In genomic region chr11:77020751-77021150, GRCh38 we compare ENCODE assay signal across 27 cellular contexts. TPM values are rescaled to one million over a fixed set of nuclear protein-coding genes. Genes with fewer than 3 reads are reported as not detected.
DNase-seq lines count a peak whose midpoint lies in the region; ATAC-seq, FAIRE-seq and TF ChIP-seq lines count a peak whose summit lies in the region.
"Had no signal": no experiment of that assay in that cellular context is flagged by ENCODE, and none has a peak within 500 bp of the region (broad histone marks: within the 10 kb centered on the region; RNA-seq: fewer than 3 reads in every experiment).

No MANE protein-coding gene starts in this region.

- H3K27me3 Mint-ChIP-seq in CD4-positive, alpha-beta T cell: no peaks in the 10 kb centered on the region
- H3K27me3 Mint-ChIP-seq in T-helper 2 cell treated with Interferon-gamma antibody and Interleukin-4, amounts not matched to agents 5 μg/mL and 100 μg/mL, for 36 hours (ENCODE audit: low read depth): no peaks in the 10 kb centered on the region
- H3K27me3 Mint-ChIP-seq: activated CD4-positive, alpha-beta memory T cell treated with anti-CD3 and anti-CD28 coated beads, Interleukin-2, amount 10 ng/mL, durations not matched to agents 7 days and 5 days; activated naive CD8-positive, alpha-beta T cell treated with anti-CD3 and anti-CD28 coated beads, Interleukin-2, amount 10 ng/mL, durations not matched to agents 7 days and 5 days; brain had no signal

- peaks cover 0 to 6% of the 10 kb centered on the region in 2 experiments; a peak in 1 of 5 replicates for H3K4me1 ChIP-seq in K562 (replicated peaks in 1 of 2; ENCODE audit: control insufficient read depth in 2 of 2, insufficient read depth in 2 of 2, low read length in 2 of 2)
- peaks cover 11% of the 10 kb centered on the region for H3K4me1 ChIP-seq in keratinocyte (ENCODE audit: control insufficient read depth, extremely low read depth, insufficient read depth, low read length)
- no peaks in the 10 kb centered on the region for H3K4me1 ChIP-seq in sigmoid colon
- H3K4me1 ChIP-seq: parathyroid adenoma, right lobe of liver, thyroid gland had no signal

- in situ Hi-C loops in K562 (cut with MboI): no loop called here

- dilution Hi-C loops in keratinocyte (cut with MboI; ENCODE audit: extremely low pct_ligation_motif_present, low sequenced_read_pairs): no loop called here

- no peaks in the 10 kb centered on the region for H3K9me3 ChIP-seq in K562 (replicated peaks; ENCODE audit: control insufficient read depth, insufficient read depth, low read depth, low read length)
- no peaks in the 10 kb centered on the region for H3K9me3 ChIP-seq in keratinocyte (ENCODE audit: control insufficient read depth, low read depth, low read length)
- H3K9me3 ChIP-seq in sigmoid colon: no peaks in the 10 kb centered on the region
- no peaks in the 10 kb centered on the region for H3K9me3 ChIP-seq in CD4-positive, alpha-beta T cell (ENCODE audit: control insufficient read depth, low read length)
- H3K9me3 ChIP-seq: right lobe of liver, thyroid gland had no signal

- POLR2A ChIA-PET in K562 (lab: Yijun Ruan, JAX): interaction anchor here (0.7 to 2.5 kb wide), 5 partner anchors 9 to 289 kb away, joined by 3 to 11 read pairs (median 3); partner anchors contain the start of gene B3GNT6
- POLR2A ChIA-PET in CD4-positive, alpha-beta T cell (lab: Charles Lee): no interaction called here

- peaks cover 6% of the 10 kb centered on the region; the same call in 2 of the 3 replicates for H3K36me3 ChIP-seq in K562 (ENCODE audit: control insufficient read depth, insufficient read depth, low read length)
- peaks cover 2 to 4% of the 10 kb centered on the region in 2 experiments for H3K36me3 ChIP-seq in keratinocyte (ENCODE audit: control insufficient read depth in 2 of 2, extremely low read depth in 1 of 2, insufficient read depth in 2 of 2, low read length in 2 of 2)
- peaks cover 0 to 4% (median 0%) of the 10 kb centered on the region in 4 donors for H3K36me3 ChIP-seq in sigmoid colon
- H3K36me3 ChIP-seq: right lobe of liver, thyroid gland had no signal

- H4K20me1 ChIP-seq in K562 (replicated peaks; ENCODE audit: control insufficient read depth, insufficient read depth, low read length) (no peaks in the 10 kb centered on the region), keratinocyte (ENCODE audit: control insufficient read depth, extremely low read depth, insufficient read depth, low read length) (no peaks in the 10 kb centered on the region)

- TF ChIP-seq EP300 in K562 (IDR thresholded peaks at IDR 0.05; ENCODE audit: low read length) (no peak), sigmoid colon (IDR thresholded peaks at IDR 0.05) (no peak)

- WGBS in K562 (ENCODE audit: insufficient coverage, low coverage, missing lambda C conversion rate): 62% methylated on average over 2 of the region's 2 CpGs
- 87 to 92% methylated on average over 2 of the region's 2 CpGs for WGBS in sigmoid colon, 2 donors

- H3K9ac ChIP-seq in K562 (ENCODE audit: insufficient read depth in 1 of 2, low read depth in 2 of 2, low read length in 2 of 2): no peak overlapping the region
- H3K9ac ChIP-seq in keratinocyte (ENCODE audit: control insufficient read depth, extremely low read depth, insufficient read depth, low read length): no peak overlapping the region
- H3K9ac ChIP-seq: KMS-11, parathyroid adenoma had no signal

- no TSS peak for BruUV-seq in K562 (replicated peaks; lab: Mats Ljungman, UMichigan)

- TF ChIP-seq CTCF in C4-2B (conservative IDR thresholded peaks at IDR 0.05) (no peak), K562 (IDR thresholded peaks at IDR 0.05 in 2 of 3, conservative IDR thresholded peaks at IDR 0.05 in 1 of 3; ENCODE audit: insufficient read depth in 2 of 3, low read depth in 1 of 3, low read length in 3 of 3) (no peak), keratinocyte (optimal IDR thresholded peaks at IDR 0.05 in 1 of 3, IDR thresholded peaks at IDR 0.05 in 1 of 3, conservative IDR thresholded peaks at IDR 0.05 in 1 of 3; ENCODE audit: extremely low read depth in 1 of 3, insufficient read depth in 2 of 3, low read length in 3 of 3) (no peak), sigmoid colon (IDR thresholded peaks at IDR 0.05) (no peak)
- no peak for TF ChIP-seq CTCF in CD4-positive, alpha-beta T cell (IDR thresholded peaks at IDR 0.05)

- ATAC-seq in K562: no peak; the same call in 1 of the 3 replicates
- ATAC-seq in CD4-positive, alpha-beta T cell (ENCODE audit: poor library complexity): no peak
- ATAC-seq: stimulated activated naive CD8-positive, alpha-beta T cell treated with anti-CD3 and anti-CD28 coated beads, Interleukin-15, Interleukin-2, amounts not matched to agents 100 U/mL and 50 U/mL, for 24 hours had no signal

- no peak for TF ChIP-seq POLR2A in K562 (conservative IDR thresholded peaks at IDR 0.05)
- no peak for TF ChIP-seq POLR2A in sigmoid colon (IDR thresholded peaks at IDR 0.05)

- H3K36me3 Mint-ChIP-seq in CD4-positive, alpha-beta T cell (ENCODE audit: low read depth): no peaks in the 10 kb centered on the region
- H3K36me3 Mint-ChIP-seq in T-helper 2 cell treated with Interferon-gamma antibody and Interleukin-4, amounts not matched to agents 5 μg/mL and 100 μg/mL, for 36 hours (ENCODE audit: low read depth): peaks cover 20% of the 10 kb centered on the region

- FAIRE-seq in K562 (lab: Jason Lieb, UNC) (no peak), keratinocyte (lab: Jason Lieb, UNC) (peak; percentile 51)
- FAIRE-seq: colon had no signal

- H2AFZ ChIP-seq in K562 (ENCODE audit: low read depth, low read length): no peak overlapping the region
- H2AFZ ChIP-seq in keratinocyte (ENCODE audit: control insufficient read depth, low read length): no peak overlapping the region
- H2AFZ ChIP-seq: parathyroid adenoma had no signal

- H3K79me2 ChIP-seq in K562 (ENCODE audit: control insufficient read depth, insufficient read depth, low read length) (no peaks in the 10 kb centered on the region), keratinocyte (ENCODE audit: control insufficient read depth, insufficient read depth, low read length) (no peaks in the 10 kb centered on the region)
- H3K79me2 ChIP-seq: parathyroid adenoma had no signal

- H3K27ac ChIP-seq in C4-2B: peak overlapping the region; percentile 57; the same call in 1 of the 2 replicates
- peak overlapping the region; percentile 32; the same call in 1 of the 3 replicates for H3K27ac ChIP-seq in K562 (ENCODE audit: extremely low read depth, low read depth, low read length)
- H3K27ac ChIP-seq in keratinocyte (ENCODE audit: control insufficient read depth, insufficient read depth, low read length): no peak overlapping the region
- H3K27ac ChIP-seq in sigmoid colon: no peak overlapping the region
- H3K27ac ChIP-seq in CD4-positive, alpha-beta T cell (ENCODE audit: low read depth, low read length): no peak overlapping the region
- H3K27ac ChIP-seq: KMS-11, parathyroid adenoma, right lobe of liver, thyroid gland had no signal

- H3K4me2 ChIP-seq in K562 (ENCODE audit: insufficient read depth, low read length) (no peak overlapping the region), keratinocyte (ENCODE audit: control insufficient read depth, extremely low read depth, insufficient read depth, low read depth, low read length) (peak overlapping the region; percentile 34)
- H3K4me2 ChIP-seq: KMS-11 had no signal

- DNase-seq in NCI-H69 (lab: John Stamatoyannopoulos, UW) (peak; percentile 60), K562 (ENCODE audit: extremely low read depth in 1 of 4, low spot score in 3 of 4) (peak in 1 of 4 experiments; percentile 26), keratinocyte (ENCODE audit: low read depth, low spot score) (no peak), NCI-H226 (no peak), sigmoid colon (no peak)
- no peak for DNase-seq in CD4-positive, alpha-beta T cell
- DNase-seq in T-helper 2 cell treated with Interferon-gamma antibody and Interleukin-4, amounts not matched to agents 5 μg/mL and 100 μg/mL, for 36 hours (ENCODE audit: low spot score): no peak
- DNase-seq: activated CD4-positive, alpha-beta memory T cell treated with anti-CD3 and anti-CD28 coated beads, Interleukin-2, amount 10 ng/mL, durations not matched to agents 7 days and 5 days; activated naive CD8-positive, alpha-beta T cell treated with anti-CD3 and anti-CD28 coated beads, Interleukin-2, amount 10 ng/mL, durations not matched to agents 7 days and 5 days; effector memory CD4-positive, alpha-beta T cell; islet precursor cell; NCI-H146; NCI-H526; nephron progenitor cell; right lobe of liver; stimulated activated CD4-positive, alpha-beta T cell treated with anti-CD3 and anti-CD28 coated beads, Interleukin-15, amount 100 ng/mL, for 24 hours; stimulated activated naive CD8-positive, alpha-beta T cell treated with anti-CD3 and anti-CD28 coated beads, Interleukin-15, Interleukin-2, amounts not matched to agents 100 U/mL and 50 U/mL, for 24 hours; T1000; thyroid gland had no signal

- H3K9me1 ChIP-seq in K562 (ENCODE audit: control insufficient read depth, insufficient read depth, low read length): no peaks in the 10 kb centered on the region
- no peaks in the 10 kb centered on the region for H3K9me1 ChIP-seq in keratinocyte (ENCODE audit: control insufficient read depth, extremely low read depth, insufficient read depth, low read length)

- H3K4me3 Mint-ChIP-seq in CD4-positive, alpha-beta T cell: no peak overlapping the region
- no peak overlapping the region for H3K4me3 Mint-ChIP-seq in T-helper 2 cell treated with Interferon-gamma antibody and Interleukin-4, amounts not matched to agents 5 μg/mL and 100 μg/mL, for 36 hours
- H3K4me3 Mint-ChIP-seq: activated CD4-positive, alpha-beta memory T cell treated with anti-CD3 and anti-CD28 coated beads, Interleukin-2, amount 10 ng/mL, durations not matched to agents 7 days and 5 days; activated naive CD8-positive, alpha-beta T cell treated with anti-CD3 and anti-CD28 coated beads, Interleukin-2, amount 10 ng/mL, durations not matched to agents 7 days and 5 days; brain; CD14-positive monocyte; nephron progenitor cell had no signal

- intact Hi-C loops in K562 (cut with micrococcal nuclease): no loop called here
- intact Hi-C loops in sigmoid colon (cut with DNase I): no loop called here
- intact Hi-C loops in CD4-positive, alpha-beta T cell (cut with DNase I, micrococcal nuclease): no loop called here

- CTCF ChIA-PET in K562 (lab: Yijun Ruan, JAX; ENCODE audit: low intra/inter-chr PET ratio): no interaction called here
- CTCF ChIA-PET in CD4-positive, alpha-beta T cell (lab: Charles Lee): interaction anchor here (1.6 kb wide), 1 partner anchor 71 kb away, joined by 3 read pairs; no protein-coding TSS in a partner anchor

- H3K4me3 ChIP-seq in K562 (no peak overlapping the region), keratinocyte (ENCODE audit: control insufficient read depth in 2 of 3, extremely low read depth in 1 of 3, insufficient read depth in 2 of 3, low read depth in 1 of 3, low read length in 3 of 3) (no peak overlapping the region), sigmoid colon (no peak overlapping the region)
- H3K4me3 ChIP-seq: right lobe of liver, thyroid gland had no signal

- H3K27ac Mint-ChIP-seq in CD4-positive, alpha-beta T cell: no peak overlapping the region
- no peak overlapping the region for H3K27ac Mint-ChIP-seq in T-helper 2 cell treated with Interferon-gamma antibody and Interleukin-4, amounts not matched to agents 5 μg/mL and 100 μg/mL, for 36 hours
- H3K27ac Mint-ChIP-seq: activated CD4-positive, alpha-beta memory T cell treated with anti-CD3 and anti-CD28 coated beads, Interleukin-2, amount 10 ng/mL, durations not matched to agents 7 days and 5 days; activated naive CD8-positive, alpha-beta T cell treated with anti-CD3 and anti-CD28 coated beads, Interleukin-2, amount 10 ng/mL, durations not matched to agents 7 days and 5 days; CD14-positive monocyte; nephron progenitor cell had no signal

- TF ChIP-seq RAD21 in K562 (CRISPR knock-in tag; conservative IDR thresholded peaks at IDR 0.05 in 1 of 2, IDR thresholded peaks at IDR 0.05 in 1 of 2): no peak

- H3K27me3 ChIP-seq in K562 (ENCODE audit: control insufficient read depth in 2 of 2, insufficient read depth in 2 of 2, low read length in 2 of 2) (no peaks in the 10 kb centered on the region), keratinocyte (ENCODE audit: control insufficient read depth, extremely low read depth, insufficient read depth, low read length) (no peaks in the 10 kb centered on the region), sigmoid colon (no peaks in the 10 kb centered on the region)
- H3K27me3 ChIP-seq in CD4-positive, alpha-beta T cell (ENCODE audit: control insufficient read depth, insufficient read depth, low read length): no peaks in the 10 kb centered on the region
- H3K27me3 ChIP-seq: right lobe of liver, thyroid gland had no signal

- H3K4me1 Mint-ChIP-seq in CD4-positive, alpha-beta T cell (ENCODE audit: low read depth): no peaks in the 10 kb centered on the region
- peaks cover 14% of the 10 kb centered on the region for H3K4me1 Mint-ChIP-seq in T-helper 2 cell treated with Interferon-gamma antibody and Interleukin-4, amounts not matched to agents 5 μg/mL and 100 μg/mL, for 36 hours (ENCODE audit: low read depth)
- H3K4me1 Mint-ChIP-seq: brain, CD14-positive monocyte had no signal

- H3K9me3 Mint-ChIP-seq in CD4-positive, alpha-beta T cell: no peaks in the 10 kb centered on the region
- no peaks in the 10 kb centered on the region for H3K9me3 Mint-ChIP-seq in T-helper 2 cell treated with Interferon-gamma antibody and Interleukin-4, amounts not matched to agents 5 μg/mL and 100 μg/mL, for 36 hours
- H3K9me3 Mint-ChIP-seq: activated CD4-positive, alpha-beta memory T cell treated with anti-CD3 and anti-CD28 coated beads, Interleukin-2, amount 10 ng/mL, durations not matched to agents 7 days and 5 days; activated naive CD8-positive, alpha-beta T cell treated with anti-CD3 and anti-CD28 coated beads, Interleukin-2, amount 10 ng/mL, durations not matched to agents 7 days and 5 days; brain; CD14-positive monocyte; nephron progenitor cell had no signal

RNA-seq across cellular contexts. Expression of gene B3GNT6, which starts 13.4 kb away (rescaled TPM):
- total RNA-seq in K562 (2011; cell fraction: chromatin; rRNA removed; ENCODE audit: low replicate concordance): 0.21 and 0.25 TPM in 2 replicates
- 0.33 TPM in 1 of 2 replicates, not detected in the other for total RNA-seq in K562 (2011; cell fraction: nucleolus; rRNA removed)
- total RNA-seq in K562 (2011; cell fraction: nucleoplasm; rRNA removed): not detected in 2 replicates
- total RNA-seq in K562 (2014; rRNA removed) (not detected in 2 replicates), K562 (2014; rRNA removed; fragmentation: Illumina TruSeq; extraction: Trizol) (not detected in 2 replicates), K562 (2015; rRNA removed; fragmentation: Illumina TruSeq; extraction: Trizol) (not detected in 2 replicates), K562 (2021) (not detected in 2 replicates), sigmoid colon (not detected)
- polyA plus RNA-seq in K562 (2011; rRNA removed) (0.03 and 0.04 TPM in 2 replicates), K562 (2014; fragmentation: Illumina TruSeq; extraction: Trizol) (not detected in 2 replicates), K562 (2014; fragmentation: Nextera tagmentation; extraction: Ambion mirVana) (not detected), K562 (2014; rRNA removed) (not detected in 2 replicates), keratinocyte (not detected in 3 replicates), sigmoid colon (10 to 100 TPM; 14.4 to 29.7 (median 19.0) TPM)
- polyA plus RNA-seq in K562 (2011; cell fraction: cytosol; rRNA removed): 0.03 and 0.12 TPM in 2 replicates
- not detected in 2 replicates for polyA plus RNA-seq in K562 (2011; cell fraction: nucleus; rRNA removed)
- polyA plus RNA-seq in K562 (2012): 0.04 and 0.05 TPM in 2 replicates
- polyA minus RNA-seq in K562 (2011; rRNA and poly(A)+ RNA removed): not detected in 2 replicates
- not detected in 2 replicates for polyA minus RNA-seq in K562 (2011; cell fraction: cytosol; rRNA and poly(A)+ RNA removed)
- polyA minus RNA-seq in K562 (2011; cell fraction: nucleus; rRNA and poly(A)+ RNA removed): not detected in 2 replicates
- not detected for polyA plus RNA-seq in keratinocyte (2011; ENCODE audit: low read depth)
- polyA plus RNA-seq in keratinocyte (2011; cell fraction: cytosol; rRNA removed): not detected in 2 replicates
- polyA plus RNA-seq in keratinocyte (2011; cell fraction: nucleus; rRNA removed): 0.05 TPM in 2 replicates
- polyA plus RNA-seq in keratinocyte (2012; ENCODE audit: low replicate concordance): not detected in 2 replicates
- not detected in 3 replicates for polyA minus RNA-seq in keratinocyte
- not detected for polyA minus RNA-seq in keratinocyte (2011; cell fraction: cytosol; rRNA and poly(A)+ RNA removed)
- 0.39 TPM in 1 of 2 replicates, not detected in the other for polyA minus RNA-seq in keratinocyte (2011; cell fraction: nucleus; rRNA and poly(A)+ RNA removed)
- total RNA-seq in CD4-positive, alpha-beta T cell: not detected
- total RNA-seq: activated CD4-positive, alpha-beta memory T cell treated with anti-CD3 and anti-CD28 coated beads, Interleukin-2, amount 10 ng/mL, durations not matched to agents 7 days and 5 days; activated naive CD8-positive, alpha-beta T cell treated with anti-CD3 and anti-CD28 coated beads, Interleukin-2, amount 10 ng/mL, durations not matched to agents 7 days and 5 days; fibroblast of lung; mononuclear cell; right lobe of liver had no signal
- polyA plus RNA-seq: CD14-positive monocyte, fibroblast of lung had no signal

RNA-seq across cellular contexts. Expression of gene CAPN5, which starts 46.0 kb away (rescaled TPM):
- total RNA-seq in K562 (2011; cell fraction: chromatin; rRNA removed; ENCODE audit: low replicate concordance): 1.3 and 7.9 TPM in 2 replicates
- 2.8 TPM in 2 replicates for total RNA-seq in K562 (2011; cell fraction: nucleolus; rRNA removed)
- total RNA-seq in K562 (2011; cell fraction: nucleoplasm; rRNA removed): 4.2 and 4.4 TPM in 2 replicates
- total RNA-seq in K562 (2014; rRNA removed): 0.36 TPM in 1 of 2 replicates, not detected in the other
- total RNA-seq in K562 (2014; rRNA removed; fragmentation: Illumina TruSeq; extraction: Trizol): 0.04 TPM in 1 of 2 replicates, not detected in the other
- 0.14 TPM in 1 of 2 replicates, not detected in the other for total RNA-seq in K562 (2015; rRNA removed; fragmentation: Illumina TruSeq; extraction: Trizol)
- 0.40 and 0.44 TPM in 2 replicates for total RNA-seq in K562 (2021)
- polyA plus RNA-seq in K562 (2011; rRNA removed): 0.43 and 1.7 TPM in 2 replicates
- polyA plus RNA-seq in K562 (2011; cell fraction: cytosol; rRNA removed): 0.49 and 0.81 TPM in 2 replicates
- 4.4 and 6.0 TPM in 2 replicates for polyA plus RNA-seq in K562 (2011; cell fraction: nucleus; rRNA removed)
- polyA plus RNA-seq in K562 (2012): 1.00 and 1.3 TPM in 2 replicates
- polyA plus RNA-seq in K562 (2014; fragmentation: Illumina TruSeq; extraction: Trizol): 0.13 and 0.44 TPM in 2 replicates
- not detected for polyA plus RNA-seq in K562 (2014; fragmentation: Nextera tagmentation; extraction: Ambion mirVana)
- 0.05 and 0.12 TPM in 2 replicates for polyA plus RNA-seq in K562 (2014; rRNA removed)
- 0.53 and 0.84 TPM in 2 replicates for polyA minus RNA-seq in K562 (2011; rRNA and poly(A)+ RNA removed)
- 0.86 and 3.5 TPM in 2 replicates for polyA minus RNA-seq in K562 (2011; cell fraction: cytosol; rRNA and poly(A)+ RNA removed)
- polyA minus RNA-seq in K562 (2011; cell fraction: nucleus; rRNA and poly(A)+ RNA removed): 1.5 and 3.6 TPM in 2 replicates
- polyA plus RNA-seq in keratinocyte: 0.97 to 1.9 TPM (median 1.2 TPM) in 3 replicates
- 0.12 TPM for polyA plus RNA-seq in keratinocyte (2011; ENCODE audit: low read depth)
- 0.74 and 1.6 TPM in 2 replicates for polyA plus RNA-seq in keratinocyte (2011; cell fraction: cytosol; rRNA removed)
- polyA plus RNA-seq in keratinocyte (2011; cell fraction: nucleus; rRNA removed): 2.3 and 3.3 TPM in 2 replicates
- 0.23 and 1.9 TPM in 2 replicates for polyA plus RNA-seq in keratinocyte (2012; ENCODE audit: low replicate concordance)
- polyA minus RNA-seq in keratinocyte: 1.5 to 4.7 TPM (median 1.9 TPM) in 3 replicates
- polyA minus RNA-seq in keratinocyte (2011; cell fraction: cytosol; rRNA and poly(A)+ RNA removed): 1.9 TPM
- polyA minus RNA-seq in keratinocyte (2011; cell fraction: nucleus; rRNA and poly(A)+ RNA removed): 1.3 and 2.0 TPM in 2 replicates
- total RNA-seq in sigmoid colon: 10 to 100 TPM in 1 of 4 donors, 1 to 10 TPM in 3; 4.1 to 12.5 (median 6.7) TPM
- polyA plus RNA-seq in sigmoid colon: 100 to 1,000 TPM in 1 of 3 donors, 10 to 100 TPM in 2; 89.5 to 110 (median 90.8) TPM
- total RNA-seq in CD4-positive, alpha-beta T cell: 1 to 10 TPM; 5.1 to 6.9 TPM

Comparison
In these comparisons a context has a peak if more than half of its experiments do, and no peak if none do; other contexts are left out.
1. H3K27ac ChIP-seq: peak in C4-2B (single experiment) and K562 (single experiment); none in keratinocyte (single experiment), sigmoid colon (0 of 4) and CD4-positive, alpha-beta T cell (single experiment).